Comparison of ENCODE assay signal across 8 cellular contexts in genomic region chr4:124480061-124480460, GRCh38.
"Had no signal": no experiment of that assay in that cellular context is flagged by ENCODE, and none has a peak within 500 bp of the region (broad histone marks: within the 10 kb centered on the region; RNA-seq: fewer than 3 reads in every experiment).

No MANE protein-coding gene starts in this region.

- H3K4me3 ChIP-seq: GM12878 had no signal

- ATAC-seq: GM12878 had no signal

- DNase-seq: GDM1, GF-D8 had no signal

- FAIRE-seq: G401.6, GM12878, GM12891, GM12892, GM18507, GM19239 had no signal
